Comparison of ENCODE assay signal across 1 cellular context in genomic region chr18:76492669-76493212, GRCh38.
TF ChIP-seq lines count a peak whose summit lies in the region.

No MANE protein-coding gene starts in this region.

TF ChIP-seq in HepG2, 621 proteins besides CTCF, POLR2A, EP300 and RAD21 (continued from another document and continues in another):
- TF ChIP-seq FOXO4 (CRISPR knock-in tag; conservative IDR thresholded peaks at IDR 0.05) (no peak), ZBTB10 (CRISPR knock-in tag; IDR thresholded peaks at IDR 0.05; ENCODE audit: borderline replicate concordance) (no peak), DR1 (CRISPR knock-in tag; IDR thresholded peaks at IDR 0.05) (no peak), ZNF275 (CRISPR knock-in tag; IDR thresholded peaks at IDR 0.05; ENCODE audit: borderline replicate concordance) (no peak), FOXA1 (IDR thresholded peaks at IDR 0.05) (no peak), FOXA1 (CRISPR knock-in tag; IDR thresholded peaks at IDR 0.05) (peak; percentile 14; the same call in 1 of the 2 replicates), TFAP4 (IDR thresholded peaks at IDR 0.05; ENCODE audit: borderline replicate concordance, low read depth) (peak; percentile 8; the same call in 1 of the 2 replicates), ZMAT3 (CRISPR knock-in tag; conservative IDR thresholded peaks at IDR 0.05) (no peak), ONECUT2 (CRISPR knock-in tag; IDR thresholded peaks at IDR 0.05) (no peak), CEBPZ (IDR thresholded peaks at IDR 0.05; ENCODE audit: low read length) (no peak), ZNF558 (CRISPR knock-in tag; IDR thresholded peaks at IDR 0.05; ENCODE audit: borderline replicate concordance) (no peak), ZNF44 (CRISPR knock-in tag; IDR thresholded peaks at IDR 0.05) (no peak), SALL2 (CRISPR knock-in tag; IDR thresholded peaks at IDR 0.05) (no peak), KLF15 (CRISPR knock-in tag; IDR thresholded peaks at IDR 0.05; ENCODE audit: borderline replicate concordance) (no peak), ZNF326 (CRISPR knock-in tag; IDR thresholded peaks at IDR 0.05; ENCODE audit: borderline replicate concordance) (no peak), CREB3 (CRISPR knock-in tag; IDR thresholded peaks at IDR 0.05) (no peak), NR2C2 (CRISPR knock-in tag; IDR thresholded peaks at IDR 0.05; ENCODE audit: borderline replicate concordance) (peak; percentile 67; the same call in 1 of the 2 replicates), ZNF724P (CRISPR knock-in tag; IDR thresholded peaks at IDR 0.05; ENCODE audit: borderline replicate concordance) (no peak), ZSCAN20 (CRISPR knock-in tag; IDR thresholded peaks at IDR 0.05; ENCODE audit: borderline replicate concordance) (no peak), XRCC5 (optimal IDR thresholded peaks at IDR 0.05; ENCODE audit: low read length) (no peak), ZNF883 (CRISPR knock-in tag; IDR thresholded peaks at IDR 0.05; ENCODE audit: not compliant biosample characterization) (no peak), ZFP1 (CRISPR knock-in tag; IDR thresholded peaks at IDR 0.05) (no peak), PREB (CRISPR knock-in tag; IDR thresholded peaks at IDR 0.05) (no peak), ATF4 (CRISPR knock-in tag; IDR thresholded peaks at IDR 0.05) (no peak), ARID4A (CRISPR knock-in tag; IDR thresholded peaks at IDR 0.05; ENCODE audit: borderline replicate concordance) (0 out of 2 replicates have a peak, but pooled peaks have one; percentile 38), ZNF776 (CRISPR knock-in tag; IDR thresholded peaks at IDR 0.05) (no peak), ZMAT5 (CRISPR knock-in tag; IDR thresholded peaks at IDR 0.05; ENCODE audit: borderline replicate concordance, low read depth) (no peak), SIN3B (IDR thresholded peaks at IDR 0.05; ENCODE audit: low read length) (no peak), SMAD3 (CRISPR knock-in tag; IDR thresholded peaks at IDR 0.05) (no peak), ISX (CRISPR knock-in tag; conservative IDR thresholded peaks at IDR 0.05) (no peak), PRDM4 (CRISPR knock-in tag; IDR thresholded peaks at IDR 0.05; ENCODE audit: borderline replicate concordance) (no peak), RARG (CRISPR knock-in tag; IDR thresholded peaks at IDR 0.05; ENCODE audit: low read depth) (no peak), ESRRA (CRISPR knock-in tag; IDR thresholded peaks at IDR 0.05; ENCODE audit: low read depth) (no peak), POLR2AphosphoS2 (IDR thresholded peaks at IDR 0.05; ENCODE audit: low read depth, low read length) (no peak), ZNF75D (CRISPR knock-in tag; IDR thresholded peaks at IDR 0.05; ENCODE audit: borderline replicate concordance) (no peak), GATAD1 (CRISPR knock-in tag; IDR thresholded peaks at IDR 0.05) (peak; percentile 35; the same call in 1 of the 2 replicates), MAF1 (CRISPR knock-in tag; IDR thresholded peaks at IDR 0.05; ENCODE audit: borderline replicate concordance) (no peak), TSC22D2 (CRISPR knock-in tag; IDR thresholded peaks at IDR 0.05; ENCODE audit: borderline replicate concordance) (0 out of 2 replicates have a peak, but pooled peaks have one; percentile 21), MIER2 (CRISPR knock-in tag; IDR thresholded peaks at IDR 0.05) (no peak)
